8 cellular contexts compared by ENCODE assay signal in the genomic region with DNA sequence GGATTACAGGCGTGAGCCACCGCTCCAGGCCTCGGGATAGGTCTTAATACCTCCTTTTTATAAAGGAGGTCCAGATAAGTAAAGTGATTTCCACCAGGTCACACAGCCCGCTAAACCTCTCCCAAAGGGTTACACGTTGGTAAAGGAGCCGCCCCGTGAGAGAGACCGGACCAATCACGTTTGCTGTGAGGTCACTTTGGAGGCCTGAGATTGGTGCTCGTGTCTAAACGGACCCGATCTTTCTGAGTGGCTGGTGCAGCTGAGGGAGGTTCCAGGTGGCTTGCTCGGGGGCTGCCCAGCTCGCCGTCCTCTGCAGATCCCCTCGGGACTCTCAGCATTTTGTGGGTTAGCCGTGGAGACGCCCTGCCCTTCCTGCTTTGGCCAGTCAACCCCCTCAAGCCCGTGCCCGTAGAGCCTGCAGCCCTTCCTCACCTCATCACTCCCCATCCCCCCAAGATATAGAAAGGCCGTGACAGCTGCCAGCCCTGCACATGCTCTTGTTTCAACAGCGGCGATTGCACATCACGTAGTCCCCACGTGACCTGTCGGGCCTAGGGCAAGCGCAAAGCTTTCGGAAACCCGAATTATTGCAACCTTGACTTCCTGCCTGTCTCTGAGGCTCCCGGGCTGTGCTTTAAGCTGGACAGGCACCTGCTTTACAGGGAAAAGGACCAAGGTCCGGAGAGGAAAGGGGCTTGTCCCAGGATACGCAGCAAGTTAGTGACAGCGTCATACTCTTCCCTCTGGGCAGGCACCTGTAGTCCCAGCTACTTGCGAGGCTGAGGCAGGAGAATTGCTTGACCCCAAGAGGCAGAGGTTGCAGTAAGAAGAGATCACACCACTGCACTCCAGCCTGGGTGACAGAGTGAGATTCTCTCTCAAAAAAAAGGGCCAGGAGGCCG.
A peak's percentile ranks its signal among the peaks of the same experiment; 100 is the strongest.
DNase-seq lines count a peak whose midpoint lies in the region; ATAC-seq and TF ChIP-seq lines count a peak whose summit lies in the region.

No MANE protein-coding gene starts in this region.

- no peaks in the 10 kb centered on the region for H3K9me3 Mint-ChIP-seq in central memory CD8-positive, alpha-beta T cell

- peak overlapping the region; percentile 96 for H3K27ac Mint-ChIP-seq in central memory CD8-positive, alpha-beta T cell (ENCODE audit: low read depth)

- ATAC-seq in HG02885 (IDR thresholded peaks at IDR 0.05; ENCODE audit: poor library complexity, unreplicated experiment): peak; percentile 83
- peak; percentile 95 to 96 for ATAC-seq in activated CD4-positive, CD25-positive, alpha-beta regulatory T cell treated with anti-CD3 and anti-CD28 coated beads, Interleukin-2, amount 50 U/mL, for 24 hours
- ATAC-seq in central memory CD8-positive, alpha-beta T cell (replicated peaks; ENCODE audit: extremely low read depth, poor library complexity, severe bottlenecking): peak; percentile 95

- peaks cover 4% of the 10 kb centered on the region for H3K27me3 Mint-ChIP-seq in central memory CD8-positive, alpha-beta T cell

- peak; percentile 88 for DNase-seq in NCI-H2171 treated with DMSO at 0.1 percent for 48 hours (lab: John Stamatoyannopoulos, UW)
- DNase-seq in central memory CD8-positive, alpha-beta T cell (ENCODE audit: low spot score in 2 of 2): peak; percentile 54 to 64
- peak; percentile 95 for DNase-seq in iris pigment epithelial cell (ENCODE audit: low read depth)
- DNase-seq in smooth muscle cell of the brain vasculature (ENCODE audit: low read depth, low spot score): peak; percentile 37
- DNase-seq in cortex of kidney (lab: John Stamatoyannopoulos, UW): no peak

- peak; percentile 64 for TF ChIP-seq POLR2A in GM15510 (IDR thresholded peaks at IDR 0.05; ENCODE audit: borderline replicate concordance, extremely low read depth, insufficient read length)

- peak overlapping the region; percentile 82 for H3K4me3 Mint-ChIP-seq in central memory CD8-positive, alpha-beta T cell

- H3K36me3 Mint-ChIP-seq in central memory CD8-positive, alpha-beta T cell (ENCODE audit: insufficient read depth): peaks cover 4% of the 10 kb centered on the region

- peaks cover 18% of the 10 kb centered on the region for H3K4me1 Mint-ChIP-seq in central memory CD8-positive, alpha-beta T cell
